ENCODE assay signal across 8 cellular contexts in genomic region chr3:152299243-152299976, GRCh38. TPM values are rescaled to one million over a fixed set of nuclear protein-coding genes. Genes with fewer than 3 reads are reported as not detected.
DNase-seq lines count a peak whose midpoint lies in the region; ATAC-seq and TF ChIP-seq lines count a peak whose summit lies in the region.

No MANE protein-coding gene starts in this region.

- TF ChIP-seq CTCF in prostate gland (IDR thresholded peaks at IDR 0.05) (no peak), MM.1S (IDR thresholded peaks at IDR 0.05; ENCODE audit: low read length) (no peak; the same call in 1 of the 2 replicates)

- no peaks in the 10 kb centered on the region; the same call in 1 of the 2 replicates for H3F3A ChIP-seq in MM.1S (ENCODE audit: insufficient read depth, low read length)

- peak overlapping the region; percentile 99 for H3K27ac ChIP-seq in SK-N-MC
- peak overlapping the region; percentile 64 for H3K27ac ChIP-seq in epithelial cell of prostate
- peak overlapping the region; percentile 64 to 72 for H3K27ac ChIP-seq in prostate gland
- H3K27ac ChIP-seq in MM.1S (ENCODE audit: low read length): no peak overlapping the region

- H3K4me1 ChIP-seq in prostate gland (replicated peaks) (no peaks in the 10 kb centered on the region), MM.1S (ENCODE audit: low read length) (peaks cover 6% of the 10 kb centered on the region; the same call in 1 of the 2 replicates)

- H4K20me1 ChIP-seq in MM.1S (ENCODE audit: insufficient read depth, low read length): peaks cover 75% of the 10 kb centered on the region

- peak; percentile 14 for ATAC-seq in GM21576 (IDR thresholded peaks at IDR 0.05; ENCODE audit: unreplicated experiment)
- no peak for ATAC-seq in HG02763 (IDR thresholded peaks at IDR 0.05; ENCODE audit: unreplicated experiment)

- H3K4me2 ChIP-seq in MM.1S (ENCODE audit: low read depth, low read length): no peak overlapping the region

- H2AFZ ChIP-seq in MM.1S (ENCODE audit: low read length): no peak overlapping the region

- TF ChIP-seq POLR2A in prostate gland (IDR thresholded peaks at IDR 0.05): no peak

- no peaks in the 10 kb centered on the region for H3K9me2 ChIP-seq in MM.1S (replicated peaks; ENCODE audit: insufficient read depth, low read length)

- peak overlapping the region; percentile 82 for H3K4me3 ChIP-seq in SK-N-MC
- H3K4me3 ChIP-seq in prostate gland: peak overlapping the region; percentile 19 to 20
- H3K4me3 ChIP-seq in MM.1S (ENCODE audit: low read length): no peak overlapping the region

- intact Hi-C loops in prostate gland (cut with DNase I): loop anchor here (2.0 kb wide), 1 partner anchor 29 kb away; no protein-coding TSS in a partner anchor

- WGBS in prostate gland: 44% methylated on average over 9 of the region's 9 CpGs

- H3K9me3 ChIP-seq in SK-N-MC (ENCODE audit: low read depth, low read length): no peaks in the 10 kb centered on the region
- H3K9me3 ChIP-seq in prostate gland: no peaks in the 10 kb centered on the region
- no peaks in the 10 kb centered on the region for H3K9me3 ChIP-seq in MM.1S (replicated peaks; ENCODE audit: insufficient read depth, low read length)

- no peak for DNase-seq in SK-N-MC (ENCODE audit: low read depth, low spot score)
- no peak for DNase-seq in epithelial cell of prostate (ENCODE audit: low read depth, low spot score)
- DNase-seq in prostate gland (ENCODE audit: low spot score): no peak
- DNase-seq in HK-2 (ENCODE audit: unreplicated experiment): no peak
- no peak for DNase-seq in MM.1S
- DNase-seq in SIG-M5 treated with dmso at 0.1 percent for 504 hours (lab: John Stamatoyannopoulos, UW; ENCODE audit: unreplicated experiment): no peak

- H3K9ac ChIP-seq in SK-N-MC (ENCODE audit: insufficient read length) (peak overlapping the region; percentile 89), MM.1S (ENCODE audit: low read length) (no peak overlapping the region)

- H3K27me3 ChIP-seq in prostate gland (replicated peaks; ENCODE audit: insufficient read depth): no peaks in the 10 kb centered on the region
- H3K27me3 ChIP-seq in MM.1S (replicated peaks; ENCODE audit: insufficient read depth, low read length): no peaks in the 10 kb centered on the region

- H3K36me3 ChIP-seq in SK-N-MC (ENCODE audit: insufficient read depth, low read length) (peaks cover 27% of the 10 kb centered on the region; the same call in 1 of the 2 replicates), prostate gland (no peaks in the 10 kb centered on the region), MM.1S (replicated peaks; ENCODE audit: insufficient read depth, low read length) (peaks cover 8% of the 10 kb centered on the region; the same call in 1 of the 2 replicates)

- peaks cover 100% of the 10 kb centered on the region for H3K79me2 ChIP-seq in MM.1S (ENCODE audit: low read length)

RNA-seq across cellular contexts. Expression of gene MBNL1, which starts 30.7 kb away (rescaled TPM):
- total RNA-seq in prostate gland: 100 to 1,000 TPM; 131 to 226 TPM
